In genomic region chr1:79792212-79792575, GRCh38 we compare ENCODE assay signal across 23 cellular contexts.
DNase-seq lines count a peak whose midpoint lies in the region; ATAC-seq and TF ChIP-seq lines count a peak whose summit lies in the region.
"Had no signal": no experiment of that assay in that cellular context is flagged by ENCODE, and none has a peak within 500 bp of the region (broad histone marks: within the 10 kb centered on the region; RNA-seq: fewer than 3 reads in every experiment).

No MANE protein-coding gene starts in this region.

- H3K36me3 ChIP-seq in upper lobe of left lung: no peaks in the 10 kb centered on the region
- H3K36me3 ChIP-seq: breast epithelium, spleen, stomach had no signal

- no peak for TF ChIP-seq POLR2A in upper lobe of left lung (IDR thresholded peaks at IDR 0.05)

- TF ChIP-seq CTCF in fibroblast of mammary gland (conservative IDR thresholded peaks at IDR 0.05; ENCODE audit: control insufficient read depth, insufficient read depth, low read depth, low read length) (no peak), upper lobe of left lung (IDR thresholded peaks at IDR 0.05) (no peak)

- H3K4me3 Mint-ChIP-seq in T-cell: no peak overlapping the region
- H3K4me3 Mint-ChIP-seq: activated naive CD4-positive, alpha-beta T cell treated with anti-CD3 and anti-CD28 coated beads, Interleukin-2, amount 50 U/mL, for 24 hours; activated T-cell treated with anti-CD3 and anti-CD28 coated beads, Interleukin-2, amount 50 U/mL, for 72 hours; CD8-positive, alpha-beta T cell; neural crest cell had no signal

- H3K9me3 Mint-ChIP-seq in T-cell: peaks cover 18 to 44% (median 18%) of the 10 kb centered on the region in 3 donors

- CTCF ChIA-PET in T-cell (lab: Charles Lee): no interaction called here

- peak; percentile 17 for DNase-seq in HCEC 1CT
- peak; percentile 97 for DNase-seq in amniotic epithelial cell (ENCODE audit: low read depth)
- DNase-seq in fibroblast of mammary gland (ENCODE audit: low read depth): peak; percentile 48
- DNase-seq in skeletal muscle cell (ENCODE audit: low read depth): peak; percentile 11
- no peak for DNase-seq in LoVo (ENCODE audit: low spot score)
- no peak for DNase-seq in upper lobe of left lung
- DNase-seq in T-cell: no peak
- DNase-seq: activated T-cell treated with anti-CD3 and anti-CD28 coated beads, Interleukin-2, amount 50 U/mL, for 72 hours; CD8-positive, alpha-beta T cell; DND-41; dorsolateral prefrontal cortex; erythroblast; mucosa of descending colon; NCI-H1436; NCI-H2171; spleen; stimulated activated CD4-positive, alpha-beta T cell treated with anti-CD3 and anti-CD28 coated beads, Interleukin-4, amount 100 ng/mL, for 24 hours; stomach had no signal

- H3K4me1 Mint-ChIP-seq in T-cell: no peaks in the 10 kb centered on the region
- H3K4me1 Mint-ChIP-seq: activated naive CD4-positive, alpha-beta T cell treated with anti-CD3 and anti-CD28 coated beads, Interleukin-2, amount 50 U/mL, for 24 hours; neural crest cell had no signal

- no peaks in the 10 kb centered on the region for H3K4me1 ChIP-seq in upper lobe of left lung
- H3K4me1 ChIP-seq: breast epithelium, spleen, stomach had no signal

- TF ChIP-seq EP300 in upper lobe of left lung (IDR thresholded peaks at IDR 0.05): no peak

- no peak overlapping the region for H3K4me3 ChIP-seq in fibroblast of mammary gland (ENCODE audit: control insufficient read depth, low read depth, low read length)
- H3K4me3 ChIP-seq in skeletal muscle cell (ENCODE audit: low read depth, low read length): no peak overlapping the region
- no peak overlapping the region for H3K4me3 ChIP-seq in upper lobe of left lung
- H3K4me3 ChIP-seq: breast epithelium, dorsolateral prefrontal cortex, mucosa of descending colon, spleen, stomach had no signal

- no peak overlapping the region for H3K27ac Mint-ChIP-seq in T-cell
- H3K27ac Mint-ChIP-seq: activated naive CD4-positive, alpha-beta T cell treated with anti-CD3 and anti-CD28 coated beads, Interleukin-2, amount 50 U/mL, for 24 hours; activated T-cell treated with anti-CD3 and anti-CD28 coated beads, Interleukin-2, amount 50 U/mL, for 72 hours; CD8-positive, alpha-beta T cell had no signal

- no peak for ATAC-seq in upper lobe of left lung (ENCODE audit: low FRiP score in 2 of 2)
- ATAC-seq in T-cell (replicated peaks in 1 of 4): no peak
- ATAC-seq in GM19351 (IDR thresholded peaks at IDR 0.05; ENCODE audit: unreplicated experiment): no peak
- ATAC-seq: activated T-cell treated with anti-CD3 and anti-CD28 coated beads, Interleukin-2, amount 50 U/mL, for 72 hours; CD8-positive, alpha-beta T cell; HepG2; mucosa of descending colon had no signal

- H3K9me3 ChIP-seq in upper lobe of left lung: peaks cover 0 to 9% (median 6%) of the 10 kb centered on the region in 4 donors
- H3K9me3 ChIP-seq: mucosa of descending colon had no signal

- no peak overlapping the region for H3K27ac ChIP-seq in upper lobe of left lung
- H3K27ac ChIP-seq: breast epithelium, dorsolateral prefrontal cortex, spleen, stomach had no signal

- H3K27me3 Mint-ChIP-seq in T-cell: no peaks in the 10 kb centered on the region
- H3K27me3 Mint-ChIP-seq: activated naive CD4-positive, alpha-beta T cell treated with anti-CD3 and anti-CD28 coated beads, Interleukin-2, amount 50 U/mL, for 24 hours had no signal

- H3K27me3 ChIP-seq in upper lobe of left lung: no peaks in the 10 kb centered on the region
- H3K27me3 ChIP-seq: breast epithelium, dorsolateral prefrontal cortex, spleen, stomach had no signal

- no peaks in the 10 kb centered on the region for H3K36me3 Mint-ChIP-seq in T-cell
- H3K36me3 Mint-ChIP-seq: activated naive CD4-positive, alpha-beta T cell treated with anti-CD3 and anti-CD28 coated beads, Interleukin-2, amount 50 U/mL, for 24 hours; CD8-positive, alpha-beta T cell had no signal

- WGBS in upper lobe of left lung, 2 donors: 0 to 34% methylated on average over 1 of the region's 1 CpG

- POLR2A ChIA-PET in T-cell (lab: Charles Lee): no interaction called here

Comparison
In these comparisons a context has a peak if more than half of its experiments do, and no peak if none do; other contexts are left out.
1. DNase-seq: peak in HCEC 1CT (single experiment), amniotic epithelial cell (single experiment), fibroblast of mammary gland (single experiment) and skeletal muscle cell (single experiment); none in LoVo (single experiment), upper lobe of left lung (0 of 2) and T-cell (0 of 34).